ENCODE assay signal across 8 cellular contexts in genomic region chr7:99143853-99144672, GRCh38. TPM values are rescaled to one million over a fixed set of nuclear protein-coding genes. Genes with fewer than 3 reads are reported as not detected.
A peak's percentile ranks its signal among the peaks of the same experiment; 100 is the strongest.
DNase-seq lines count a peak whose midpoint lies in the region; ATAC-seq and TF ChIP-seq lines count a peak whose summit lies in the region.

TSS of gene SMURF1 (minus strand) at chr7:99144108. CDS start at chr7:99143780, 328 bp downstream.

- TF ChIP-seq CTCF in glutamatergic neuron (IDR thresholded peaks at IDR 0.05; ENCODE audit: partially characterized antibody, unreplicated experiment) (no peak), osteoblast (IDR thresholded peaks at IDR 0.05; ENCODE audit: extremely low read depth, low read depth, low read length) (no peak), testis (IDR thresholded peaks at IDR 0.05) (no peak)

- H3K9me3 ChIP-seq in HUES64 (ENCODE audit: insufficient read depth, low read depth, low read length) (no peaks in the 10 kb centered on the region), SJSA1 (replicated peaks) (no peaks in the 10 kb centered on the region), osteoblast (ENCODE audit: low read depth, low read length) (no peaks in the 10 kb centered on the region), testis (no peaks in the 10 kb centered on the region)

- H3K27ac Mint-ChIP-seq in activated naive CD4-positive, alpha-beta T cell treated with anti-CD3 and anti-CD28 coated beads, Interleukin-2, amount 50 U/mL, for 72 hours, result peak within 1 kb of the TSS; percentile 78 to 90
- H3K27ac Mint-ChIP-seq in glutamatergic neuron (ENCODE audit: unreplicated experiment), result peak within 1 kb of the TSS; percentile 30

- peak; percentile 71 for ATAC-seq in GM21390 (IDR thresholded peaks at IDR 0.05; ENCODE audit: unreplicated experiment)
- ATAC-seq in activated naive CD4-positive, alpha-beta T cell treated with anti-CD3 and anti-CD28 coated beads, Interleukin-2, amount 50 U/mL, for 72 hours, result peak; percentile 63 to 70

- no peaks in the 10 kb centered on the region for H4K20me1 ChIP-seq in osteoblast (ENCODE audit: insufficient read depth, low read length)

- peak within 1 kb of the TSS; percentile 95 for H3K9ac ChIP-seq in HUES64 (ENCODE audit: low read depth, low read length)

- no peak for TF ChIP-seq POLR2A in testis (IDR thresholded peaks at IDR 0.05)

- intact Hi-C loops in testis (cut with DNase I; ENCODE audit: low total_unique reads), result no loop called here

- H3K9me3 Mint-ChIP-seq in activated naive CD4-positive, alpha-beta T cell treated with anti-CD3 and anti-CD28 coated beads, Interleukin-2, amount 50 U/mL, for 72 hours, result peaks cover 0 to 6% of the 10 kb centered on the region in 2 donors
- peaks cover 9% of the 10 kb centered on the region for H3K9me3 Mint-ChIP-seq in glutamatergic neuron (ENCODE audit: unreplicated experiment)

- peaks cover 5% of the 10 kb centered on the region for H3K27me3 Mint-ChIP-seq in glutamatergic neuron (ENCODE audit: unreplicated experiment)

- H3K79me2 ChIP-seq in osteoblast (ENCODE audit: insufficient read depth, low read length), result peaks cover 32% of the 10 kb centered on the region

- H3K27ac ChIP-seq in HUES64 (ENCODE audit: low read depth, low read length), result peak within 1 kb of the TSS; percentile 92
- peak within 1 kb of the TSS; percentile 95 for H3K27ac ChIP-seq in SJSA1
- H3K27ac ChIP-seq in osteoblast (ENCODE audit: low read depth, low read length), result peak within 1 kb of the TSS; percentile 60
- H3K27ac ChIP-seq in testis, result peak within 1 kb of the TSS; percentile 95 to 99

- peak within 1 kb of the TSS; percentile 93 for H3K4me2 ChIP-seq in osteoblast (ENCODE audit: insufficient read depth, low read length)

- H3K4me3 ChIP-seq in HUES64 (ENCODE audit: low read length) (peak within 1 kb of the TSS; percentile 96), SJSA1 (peak within 1 kb of the TSS; percentile 99), osteoblast (ENCODE audit: insufficient read depth, low read length) (peak within 1 kb of the TSS; percentile 89), testis (peak within 1 kb of the TSS; percentile 90 to 99)

- H3K4me1 ChIP-seq in HUES64 (ENCODE audit: insufficient read depth, low read length), result peaks cover 29% of the 10 kb centered on the region
- peaks cover 22% of the 10 kb centered on the region for H3K4me1 ChIP-seq in SJSA1 (replicated peaks)
- H3K4me1 ChIP-seq in osteoblast (ENCODE audit: insufficient read depth, low read length), result peaks cover 14% of the 10 kb centered on the region
- peaks cover 26% of the 10 kb centered on the region for H3K4me1 ChIP-seq in testis

- no peaks in the 10 kb centered on the region; the same call in 1 of the 2 replicates for H3K36me3 ChIP-seq in HUES64 (ENCODE audit: insufficient read depth, low read length)
- H3K36me3 ChIP-seq in SJSA1, result peaks cover 7% of the 10 kb centered on the region
- H3K36me3 ChIP-seq in osteoblast (ENCODE audit: insufficient read depth, low read length), result no peaks in the 10 kb centered on the region
- H3K36me3 ChIP-seq in testis (ENCODE audit: low read depth, missing control alignments), result no peaks in the 10 kb centered on the region

- DNase-seq in DMS53 treated with DMSO at 0.1 percent for 48 hours (lab: John Stamatoyannopoulos, UW; ENCODE audit: unreplicated experiment), result peak; percentile 44
- DNase-seq in SJSA1 (ENCODE audit: low read depth in 1 of 2, low spot score in 2 of 2), result peak; percentile 63 to 81
- DNase-seq in activated naive CD4-positive, alpha-beta T cell treated with anti-CD3 and anti-CD28 coated beads, Interleukin-2, amount 50 U/mL, for 72 hours (ENCODE audit: low spot score in 2 of 2), result peak; percentile 80 to 85
- DNase-seq in glutamatergic neuron, result peak; percentile 71
- DNase-seq in osteoblast (ENCODE audit: insufficient read length, low spot score, missing footprints), result peak; percentile 93
- peak; percentile 60 for DNase-seq in testis

- H3K27me3 ChIP-seq in HUES64 (ENCODE audit: insufficient read depth, low read length), result no peaks in the 10 kb centered on the region
- H3K27me3 ChIP-seq in SJSA1 (replicated peaks), result no peaks in the 10 kb centered on the region
- no peaks in the 10 kb centered on the region for H3K27me3 ChIP-seq in osteoblast (ENCODE audit: insufficient read depth, low read length)
- no peaks in the 10 kb centered on the region for H3K27me3 ChIP-seq in testis

- peaks cover 8% of the 10 kb centered on the region for H3K4me1 Mint-ChIP-seq in glutamatergic neuron (ENCODE audit: low read depth, unreplicated experiment)

- WGBS in HUES64, result 2% methylated on average over 93 of the region's 94 CpGs
- WGBS in testis, 2 donors, result 0 to 1% methylated on average over 7 to 31 of the region's 94 CpGs

- peak within 1 kb of the TSS; percentile 86 for H3K4me3 Mint-ChIP-seq in glutamatergic neuron (ENCODE audit: unreplicated experiment)

- H2AFZ ChIP-seq in osteoblast (ENCODE audit: low read length), result peak within 1 kb of the TSS; percentile 88

- H3K36me3 Mint-ChIP-seq in activated naive CD4-positive, alpha-beta T cell treated with anti-CD3 and anti-CD28 coated beads, Interleukin-2, amount 50 U/mL, for 72 hours, result peaks cover 0 to 15% of the 10 kb centered on the region in 2 donors
- no peaks in the 10 kb centered on the region for H3K36me3 Mint-ChIP-seq in glutamatergic neuron (ENCODE audit: unreplicated experiment)

RNA-seq across cellular contexts. Expression of gene SMURF1, which starts in this region (rescaled TPM):
- polyA plus RNA-seq in HUES64 (2013, experiment 1 of 2), result 15.2 TPM
- polyA plus RNA-seq in HUES64 (2013, experiment 2 of 2), result 15.5 TPM
- total RNA-seq in SJSA1 (2014; rRNA removed; shearing (Covaris generic)), result 19.0 and 20.3 TPM in 2 replicates
- 10 to 100 TPM; 13.5 to 19.6 TPM for total RNA-seq in activated naive CD4-positive, alpha-beta T cell treated with anti-CD3 and anti-CD28 coated beads, Interleukin-2, amount 50 U/mL, for 72 hours
- total RNA-seq in glutamatergic neuron (ENCODE audit: unreplicated experiment), result 23.1 TPM
- total RNA-seq in osteoblast, result 20.6 and 23.5 TPM in 2 replicates
- total RNA-seq in testis, result 10 to 100 TPM; 34.5 to 46.9 TPM
- 79.5 TPM for polyA plus RNA-seq in testis (ENCODE audit: insufficient read depth, low read depth, low replicate concordance)

Comparison
In these comparisons a context has a peak if more than half of its experiments do, and no peak if none do; other contexts are left out.
1. Peak in every context shown above with its lines: DNase-seq, ATAC-seq, H3K4me3 ChIP-seq and H3K27ac ChIP-seq.